13 cellular contexts compared by ENCODE assay signal in genomic region chr1:216045400-216045799, GRCh38.
DNase-seq lines count a peak whose midpoint lies in the region; ATAC-seq and TF ChIP-seq lines count a peak whose summit lies in the region.
"Had no signal": no experiment of that assay in that cellular context is flagged by ENCODE, and none has a peak within 500 bp of the region (broad histone marks: within the 10 kb centered on the region; RNA-seq: fewer than 3 reads in every experiment).

No MANE protein-coding gene starts in this region.

- WGBS in smooth muscle cell (ENCODE audit: low lambda C conversion rate): 11% methylated on average over 1 of the region's 1 CpG
- no CpG with 5 or more reads among the region's 1 CpG for WGBS in neuronal stem cell (ENCODE audit: extremely low coverage in 2 of 2, insufficient read length in 2 of 2, insufficient replicate concordance in 1 of 2), 2 donors

- H3K4me3 Mint-ChIP-seq in natural killer cell treated with Interleukin-12 subunit alpha and Interleukin-12 subunit beta and Interleukin-15 and Interleukin-18, amount 100 ng/mL, for 72 hours: no peak overlapping the region

- no peak overlapping the region for H3K4me3 ChIP-seq in SJCRH30
- no peak overlapping the region for H3K4me3 ChIP-seq in smooth muscle cell
- no peak overlapping the region for H3K4me3 ChIP-seq in neuronal stem cell (ENCODE audit: low read length in 2 of 2)

- no peak overlapping the region for H3K4me2 ChIP-seq in smooth muscle cell
- H3K4me2 ChIP-seq in neuronal stem cell (ENCODE audit: insufficient read depth, low read length, poor library complexity, severe bottlenecking): no peak overlapping the region

- H3K27ac ChIP-seq in SJCRH30 (no peak overlapping the region), smooth muscle cell (ENCODE audit: low read depth) (peak overlapping the region; percentile 44), neuronal stem cell (replicated peaks; ENCODE audit: low read length) (no peak overlapping the region)
- H3K27ac ChIP-seq: 22Rv1, parathyroid adenoma had no signal

- no peak overlapping the region for H4K8ac ChIP-seq in neuronal stem cell (ENCODE audit: low read depth, low read length)

- H2AFZ ChIP-seq in smooth muscle cell (ENCODE audit: low read depth): no peak overlapping the region
- no peak overlapping the region for H2AFZ ChIP-seq in neuronal stem cell (ENCODE audit: low read length)
- H2AFZ ChIP-seq: parathyroid adenoma had no signal

- H3K23ac ChIP-seq in neuronal stem cell (ENCODE audit: low read depth, low read length, poor library complexity): no peak overlapping the region

- H3K27me3 Mint-ChIP-seq in natural killer cell treated with Interleukin-12 subunit alpha and Interleukin-12 subunit beta and Interleukin-15 and Interleukin-18, amount 100 ng/mL, for 72 hours: no peaks in the 10 kb centered on the region

- H3K18ac ChIP-seq in neuronal stem cell (ENCODE audit: low read length): no peak overlapping the region

- ATAC-seq in natural killer cell treated with Interleukin-12 subunit alpha and Interleukin-12 subunit beta and Interleukin-15 and Interleukin-18, amount 100 ng/mL, for 72 hours: no peak

- DNase-seq in DMS53 (lab: John Stamatoyannopoulos, UW) (peak; percentile 11), DMS53 treated with DMSO at 0.1 percent for 48 hours (lab: John Stamatoyannopoulos, UW; ENCODE audit: unreplicated experiment) (no peak), SJCRH30 (peak; percentile 19 to 30), fibroblast of gingiva (ENCODE audit: low read depth) (peak; percentile 16), smooth muscle cell (lab: John Stamatoyannopoulos, UW; ENCODE audit: unreplicated experiment) (no peak), neuronal stem cell (ENCODE audit: low spot score) (no peak)
- DNase-seq in activated T-cell treated with anti-CD3 and anti-CD28 coated beads, Interleukin-2, amount 50 U/mL, for 48 hours: no peak
- DNase-seq in natural killer cell treated with Interleukin-12 subunit alpha and Interleukin-12 subunit beta and Interleukin-15 and Interleukin-18, amount 100 ng/mL, for 72 hours (ENCODE audit: low spot score): no peak
- DNase-seq: DMS79 treated with DMSO at 0.1 percent for 48 hours, NCI-H1092, NCI-H510A treated with DMSO at 0.1 percent for 48 hours had no signal

- H2BK12ac ChIP-seq in neuronal stem cell (ENCODE audit: low read length): no peak overlapping the region

- no peak overlapping the region for H4K91ac ChIP-seq in neuronal stem cell (ENCODE audit: low read depth, low read length, poor library complexity)

- H3K36me3 Mint-ChIP-seq in natural killer cell treated with Interleukin-12 subunit alpha and Interleukin-12 subunit beta and Interleukin-15 and Interleukin-18, amount 100 ng/mL, for 72 hours: no peaks in the 10 kb centered on the region

- no peak overlapping the region for H2BK5ac ChIP-seq in neuronal stem cell (ENCODE audit: low read length)

- no peak for TF ChIP-seq CTCF in smooth muscle cell (IDR thresholded peaks at IDR 0.05; ENCODE audit: borderline replicate concordance, insufficient read depth, poor library complexity, severe bottlenecking)

- H3K9me3 Mint-ChIP-seq in natural killer cell treated with Interleukin-12 subunit alpha and Interleukin-12 subunit beta and Interleukin-15 and Interleukin-18, amount 100 ng/mL, for 72 hours: peaks cover 16% of the 10 kb centered on the region

- H3F3A ChIP-seq in smooth muscle cell (ENCODE audit: low read depth): no peaks in the 10 kb centered on the region

- no peak overlapping the region for H2AK5ac ChIP-seq in neuronal stem cell (ENCODE audit: low read depth, low read length)

- no peak overlapping the region for H2BK15ac ChIP-seq in neuronal stem cell (ENCODE audit: low read length)

- H3K9ac ChIP-seq in smooth muscle cell (ENCODE audit: low read depth) (peak overlapping the region; percentile 13), neuronal stem cell (ENCODE audit: low read depth, low read length, poor library complexity) (no peak overlapping the region)
- H3K9ac ChIP-seq: parathyroid adenoma had no signal

- no peak overlapping the region for H3K14ac ChIP-seq in neuronal stem cell (ENCODE audit: low read length)

- H3K27me3 ChIP-seq in SJCRH30: no peaks in the 10 kb centered on the region
- H3K27me3 ChIP-seq in smooth muscle cell (ENCODE audit: low read depth): no peaks in the 10 kb centered on the region
- no peaks in the 10 kb centered on the region for H3K27me3 ChIP-seq in neuronal stem cell (ENCODE audit: control insufficient read depth in 3 of 3, insufficient read depth in 3 of 3, low read depth in 1 of 3, low read length in 3 of 3)

- no peaks in the 10 kb centered on the region for H3K79me2 ChIP-seq in smooth muscle cell (ENCODE audit: low read depth)
- H3K79me2 ChIP-seq: parathyroid adenoma had no signal

- H3K4me1 ChIP-seq in SJCRH30 (peaks cover 5% of the 10 kb centered on the region; the same call in 1 of the 2 replicates), smooth muscle cell (ENCODE audit: low read depth) (no peaks in the 10 kb centered on the region), neuronal stem cell (ENCODE audit: control insufficient read depth in 2 of 2, insufficient read depth in 1 of 2, low read depth in 1 of 2, low read length in 2 of 2) (no peaks in the 10 kb centered on the region)
- H3K4me1 ChIP-seq: parathyroid adenoma had no signal

- no peaks in the 10 kb centered on the region for H3K79me1 ChIP-seq in neuronal stem cell (ENCODE audit: low read depth, low read length)

- H3K36me3 ChIP-seq in SJCRH30 (no peaks in the 10 kb centered on the region), smooth muscle cell (ENCODE audit: low read depth) (no peaks in the 10 kb centered on the region), neuronal stem cell (replicated peaks in 1 of 2; ENCODE audit: control insufficient read depth in 2 of 2, insufficient read depth in 2 of 2, low read length in 2 of 2) (no peaks in the 10 kb centered on the region)

- no peak overlapping the region for H3K27ac Mint-ChIP-seq in natural killer cell treated with Interleukin-12 subunit alpha and Interleukin-12 subunit beta and Interleukin-15 and Interleukin-18, amount 100 ng/mL, for 72 hours

- H3K4ac ChIP-seq in neuronal stem cell (ENCODE audit: low read length): no peak overlapping the region

- H3K9me3 ChIP-seq in SJCRH30 (replicated peaks) (no peaks in the 10 kb centered on the region), smooth muscle cell (replicated peaks; ENCODE audit: low read depth) (no peaks in the 10 kb centered on the region), neuronal stem cell (replicated peaks in 1 of 2; ENCODE audit: control insufficient read depth in 2 of 2, insufficient read depth in 1 of 2, low read depth in 1 of 2, low read length in 2 of 2) (no peaks in the 10 kb centered on the region)

- no peaks in the 10 kb centered on the region for H3K4me1 Mint-ChIP-seq in natural killer cell treated with Interleukin-12 subunit alpha and Interleukin-12 subunit beta and Interleukin-15 and Interleukin-18, amount 100 ng/mL, for 72 hours (ENCODE audit: low read depth in 2 of 2)

- no peaks in the 10 kb centered on the region for H4K20me1 ChIP-seq in smooth muscle cell (ENCODE audit: low read depth)

- H2BK120ac ChIP-seq in neuronal stem cell (ENCODE audit: low read depth, low read length): no peak overlapping the region

Comparison
In these comparisons a context has a peak if more than half of its experiments do, and no peak if none do; other contexts are left out.
1. DNase-seq: peak in DMS53 (single experiment), SJCRH30 (2 of 2) and fibroblast of gingiva (single experiment); none in DMS53 treated with DMSO at 0.1 percent for 48 hours (single experiment), smooth muscle cell (single experiment), neuronal stem cell (single experiment), activated T-cell treated with anti-CD3 and anti-CD28 coated beads, Interleukin-2, amount 50 U/mL, for 48 hours (0 of 2) and natural killer cell treated with Interleukin-12 subunit alpha and Interleukin-12 subunit beta and Interleukin-15 and Interleukin-18, amount 100 ng/mL, for 72 hours (single experiment).